In the genomic region with DNA sequence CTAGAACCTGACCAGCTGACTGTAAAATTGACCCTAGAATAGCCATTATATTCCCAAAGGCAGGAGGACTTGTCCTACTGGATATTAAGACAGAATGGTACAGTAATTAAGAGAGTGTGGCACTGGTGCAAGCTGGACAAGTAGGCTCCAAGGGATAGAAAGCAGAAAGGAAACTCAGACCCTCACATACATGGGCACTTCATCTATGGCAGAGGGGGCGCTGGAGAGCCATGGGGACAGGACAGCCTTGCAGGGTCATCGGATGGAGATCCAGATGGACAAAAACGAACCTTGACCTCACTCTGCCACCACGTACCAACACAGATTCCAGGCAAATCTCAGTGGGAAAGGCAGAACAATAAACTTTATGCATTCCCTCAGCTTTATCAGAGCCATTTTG, we compare ENCODE assay signal across 1 cellular context.
TF ChIP-seq lines count a peak whose summit lies in the region.

No MANE protein-coding gene starts in this region.

TF ChIP-seq in K562, 482 proteins besides CTCF, POLR2A, EP300 and RAD21:
- TF ChIP-seq ZNF316 (IDR thresholded peaks at IDR 0.05): no peak
- no peak for TF ChIP-seq ZNF165 (CRISPR knock-in tag; IDR thresholded peaks at IDR 0.05; ENCODE audit: borderline replicate concordance)
- TF ChIP-seq, protein P1, sequence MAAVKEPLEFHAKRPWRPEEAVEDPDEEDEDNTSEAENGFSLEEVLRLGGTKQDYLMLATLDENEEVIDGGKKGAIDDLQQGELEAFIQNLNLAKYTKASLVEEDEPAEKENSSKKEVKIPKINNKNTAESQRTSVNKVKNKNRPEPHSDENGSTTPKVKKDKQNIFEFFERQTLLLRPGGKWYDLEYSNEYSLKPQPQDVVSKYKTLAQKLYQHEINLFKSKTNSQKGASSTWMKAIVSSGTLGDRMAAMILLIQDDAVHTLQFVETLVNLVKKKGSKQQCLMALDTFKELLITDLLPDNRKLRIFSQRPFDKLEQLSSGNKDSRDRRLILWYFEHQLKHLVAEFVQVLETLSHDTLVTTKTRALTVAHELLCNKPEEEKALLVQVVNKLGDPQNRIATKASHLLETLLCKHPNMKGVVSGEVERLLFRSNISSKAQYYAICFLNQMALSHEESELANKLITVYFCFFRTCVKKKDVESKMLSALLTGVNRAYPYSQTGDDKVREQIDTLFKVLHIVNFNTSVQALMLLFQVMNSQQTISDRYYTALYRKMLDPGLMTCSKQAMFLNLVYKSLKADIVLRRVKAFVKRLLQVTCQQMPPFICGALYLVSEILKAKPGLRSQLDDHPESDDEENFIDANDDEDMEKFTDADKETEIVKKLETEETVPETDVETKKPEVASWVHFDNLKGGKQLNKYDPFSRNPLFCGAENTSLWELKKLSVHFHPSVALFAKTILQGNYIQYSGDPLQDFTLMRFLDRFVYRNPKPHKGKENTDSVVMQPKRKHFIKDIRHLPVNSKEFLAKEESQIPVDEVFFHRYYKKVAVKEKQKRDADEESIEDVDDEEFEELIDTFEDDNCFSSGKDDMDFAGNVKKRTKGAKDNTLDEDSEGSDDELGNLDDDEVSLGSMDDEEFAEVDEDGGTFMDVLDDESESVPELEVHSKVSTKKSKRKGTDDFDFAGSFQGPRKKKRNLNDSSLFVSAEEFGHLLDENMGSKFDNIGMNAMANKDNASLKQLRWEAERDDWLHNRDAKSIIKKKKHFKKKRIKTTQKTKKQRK (IDR thresholded peaks at IDR 0.05; ENCODE audit: borderline replicate concordance, low read depth, low read length): no peak
- TF ChIP-seq, protein P2, sequence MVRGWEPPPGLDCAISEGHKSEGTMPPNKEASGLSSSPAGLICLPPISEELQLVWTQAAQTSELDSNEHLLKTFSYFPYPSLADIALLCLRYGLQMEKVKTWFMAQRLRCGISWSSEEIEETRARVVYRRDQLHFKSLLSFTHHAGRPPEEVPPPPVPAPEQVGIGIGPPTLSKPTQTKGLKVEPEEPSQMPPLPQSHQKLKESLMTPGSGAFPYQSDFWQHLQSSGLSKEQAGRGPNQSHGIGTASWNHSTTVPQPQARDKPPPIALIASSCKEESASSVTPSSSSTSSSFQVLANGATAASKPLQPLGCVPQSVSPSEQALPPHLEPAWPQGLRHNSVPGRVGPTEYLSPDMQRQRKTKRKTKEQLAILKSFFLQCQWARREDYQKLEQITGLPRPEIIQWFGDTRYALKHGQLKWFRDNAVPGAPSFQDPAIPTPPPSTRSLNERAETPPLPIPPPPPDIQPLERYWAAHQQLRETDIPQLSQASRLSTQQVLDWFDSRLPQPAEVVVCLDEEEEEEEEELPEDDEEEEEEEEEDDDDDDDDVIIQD (CRISPR knock-in tag; IDR thresholded peaks at IDR 0.05): no peak
- no peak for TF ChIP-seq TBP (optimal IDR thresholded peaks at IDR 0.05; ENCODE audit: low read depth, low read length)
- no peak for TF ChIP-seq HNRNPK (IDR thresholded peaks at IDR 0.05; ENCODE audit: low read depth, low read length, poor library complexity, severe bottlenecking)
- TF ChIP-seq, protein P3, sequence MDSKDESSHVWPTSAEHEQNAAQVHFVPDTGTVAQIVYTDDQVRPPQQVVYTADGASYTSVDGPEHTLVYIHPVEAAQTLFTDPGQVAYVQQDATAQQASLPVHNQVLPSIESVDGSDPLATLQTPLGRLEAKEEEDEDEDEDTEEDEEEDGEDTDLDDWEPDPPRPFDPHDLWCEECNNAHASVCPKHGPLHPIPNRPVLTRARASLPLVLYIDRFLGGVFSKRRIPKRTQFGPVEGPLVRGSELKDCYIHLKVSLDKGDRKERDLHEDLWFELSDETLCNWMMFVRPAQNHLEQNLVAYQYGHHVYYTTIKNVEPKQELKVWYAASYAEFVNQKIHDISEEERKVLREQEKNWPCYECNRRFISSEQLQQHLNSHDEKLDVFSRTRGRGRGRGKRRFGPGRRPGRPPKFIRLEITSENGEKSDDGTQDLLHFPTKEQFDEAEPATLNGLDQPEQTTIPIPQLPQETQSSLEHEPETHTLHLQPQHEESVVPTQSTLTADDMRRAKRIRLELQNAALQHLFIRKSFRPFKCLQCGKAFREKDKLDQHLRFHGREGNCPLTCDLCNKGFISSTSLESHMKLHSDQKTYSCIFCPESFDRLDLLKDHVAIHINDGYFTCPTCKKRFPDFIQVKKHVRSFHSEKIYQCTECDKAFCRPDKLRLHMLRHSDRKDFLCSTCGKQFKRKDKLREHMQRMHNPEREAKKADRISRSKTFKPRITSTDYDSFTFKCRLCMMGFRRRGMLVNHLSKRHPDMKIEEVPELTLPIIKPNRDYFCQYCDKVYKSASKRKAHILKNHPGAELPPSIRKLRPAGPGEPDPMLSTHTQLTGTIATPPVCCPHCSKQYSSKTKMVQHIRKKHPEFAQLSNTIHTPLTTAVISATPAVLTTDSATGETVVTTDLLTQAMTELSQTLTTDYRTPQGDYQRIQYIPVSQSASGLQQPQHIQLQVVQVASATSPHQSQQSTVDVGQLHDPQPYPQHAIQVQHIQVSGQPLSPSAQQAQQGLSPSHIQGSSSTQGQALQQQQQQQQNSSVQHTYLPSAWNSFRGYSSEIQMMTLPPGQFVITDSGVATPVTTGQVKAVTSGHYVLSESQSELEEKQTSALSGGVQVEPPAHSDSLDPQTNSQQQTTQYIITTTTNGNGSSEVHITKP (IDR thresholded peaks at IDR 0.05; ENCODE audit: partially characterized antibody): no peak
- TF ChIP-seq, protein P4, sequence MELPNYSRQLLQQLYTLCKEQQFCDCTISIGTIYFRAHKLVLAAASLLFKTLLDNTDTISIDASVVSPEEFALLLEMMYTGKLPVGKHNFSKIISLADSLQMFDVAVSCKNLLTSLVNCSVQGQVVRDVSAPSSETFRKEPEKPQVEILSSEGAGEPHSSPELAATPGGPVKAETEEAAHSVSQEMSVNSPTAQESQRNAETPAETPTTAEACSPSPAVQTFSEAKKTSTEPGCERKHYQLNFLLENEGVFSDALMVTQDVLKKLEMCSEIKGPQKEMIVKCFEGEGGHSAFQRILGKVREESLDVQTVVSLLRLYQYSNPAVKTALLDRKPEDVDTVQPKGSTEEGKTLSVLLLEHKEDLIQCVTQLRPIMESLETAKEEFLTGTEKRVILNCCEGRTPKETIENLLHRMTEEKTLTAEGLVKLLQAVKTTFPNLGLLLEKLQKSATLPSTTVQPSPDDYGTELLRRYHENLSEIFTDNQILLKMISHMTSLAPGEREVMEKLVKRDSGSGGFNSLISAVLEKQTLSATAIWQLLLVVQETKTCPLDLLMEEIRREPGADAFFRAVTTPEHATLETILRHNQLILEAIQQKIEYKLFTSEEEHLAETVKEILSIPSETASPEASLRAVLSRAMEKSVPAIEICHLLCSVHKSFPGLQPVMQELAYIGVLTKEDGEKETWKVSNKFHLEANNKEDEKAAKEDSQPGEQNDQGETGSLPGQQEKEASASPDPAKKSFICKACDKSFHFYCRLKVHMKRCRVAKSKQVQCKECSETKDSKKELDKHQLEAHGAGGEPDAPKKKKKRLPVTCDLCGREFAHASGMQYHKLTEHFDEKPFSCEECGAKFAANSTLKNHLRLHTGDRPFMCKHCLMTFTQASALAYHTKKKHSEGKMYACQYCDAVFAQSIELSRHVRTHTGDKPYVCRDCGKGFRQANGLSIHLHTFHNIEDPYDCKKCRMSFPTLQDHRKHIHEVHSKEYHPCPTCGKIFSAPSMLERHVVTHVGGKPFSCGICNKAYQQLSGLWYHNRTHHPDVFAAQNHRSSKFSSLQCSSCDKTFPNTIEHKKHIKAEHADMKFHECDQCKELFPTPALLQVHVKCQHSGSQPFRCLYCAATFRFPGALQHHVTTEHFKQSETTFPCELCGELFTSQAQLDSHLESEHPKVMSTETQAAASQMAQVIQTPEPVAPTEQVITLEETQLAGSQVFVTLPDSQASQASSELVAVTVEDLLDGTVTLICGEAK (IDR thresholded peaks at IDR 0.05): no peak
- TF ChIP-seq, protein P4 (CRISPR knock-in tag; IDR thresholded peaks at IDR 0.05): no peak
- TF ChIP-seq, protein P5, sequence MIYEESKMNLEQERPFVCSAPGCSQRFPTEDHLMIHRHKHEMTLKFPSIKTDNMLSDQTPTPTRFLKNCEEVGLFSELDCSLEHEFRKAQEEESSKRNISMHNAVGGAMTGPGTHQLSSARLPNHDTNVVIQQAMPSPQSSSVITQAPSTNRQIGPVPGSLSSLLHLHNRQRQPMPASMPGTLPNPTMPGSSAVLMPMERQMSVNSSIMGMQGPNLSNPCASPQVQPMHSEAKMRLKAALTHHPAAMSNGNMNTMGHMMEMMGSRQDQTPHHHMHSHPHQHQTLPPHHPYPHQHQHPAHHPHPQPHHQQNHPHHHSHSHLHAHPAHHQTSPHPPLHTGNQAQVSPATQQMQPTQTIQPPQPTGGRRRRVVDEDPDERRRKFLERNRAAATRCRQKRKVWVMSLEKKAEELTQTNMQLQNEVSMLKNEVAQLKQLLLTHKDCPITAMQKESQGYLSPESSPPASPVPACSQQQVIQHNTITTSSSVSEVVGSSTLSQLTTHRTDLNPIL (CRISPR knock-in tag; IDR thresholded peaks at IDR 0.05): no peak
- no peak for TF ChIP-seq SAP30 (IDR thresholded peaks at IDR 0.05; ENCODE audit: borderline replicate concordance, insufficient read depth, low read depth, low read length, poor library complexity, severe bottlenecking)
- TF ChIP-seq ELF2 (CRISPR knock-in tag; IDR thresholded peaks at IDR 0.05): no peak
- TF ChIP-seq, protein P6, sequence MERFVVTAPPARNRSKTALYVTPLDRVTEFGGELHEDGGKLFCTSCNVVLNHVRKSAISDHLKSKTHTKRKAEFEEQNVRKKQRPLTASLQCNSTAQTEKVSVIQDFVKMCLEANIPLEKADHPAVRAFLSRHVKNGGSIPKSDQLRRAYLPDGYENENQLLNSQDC (CRISPR knock-in tag; IDR thresholded peaks at IDR 0.05): no peak
- no peak for TF ChIP-seq CEBPG (CRISPR knock-in tag; IDR thresholded peaks at IDR 0.05)
- no peak for TF ChIP-seq CEBPG (tag; conservative IDR thresholded peaks at IDR 0.05 in 1 of 2, IDR thresholded peaks at IDR 0.05 in 1 of 2)
